9 cellular contexts compared by ENCODE assay signal in the genomic region with DNA sequence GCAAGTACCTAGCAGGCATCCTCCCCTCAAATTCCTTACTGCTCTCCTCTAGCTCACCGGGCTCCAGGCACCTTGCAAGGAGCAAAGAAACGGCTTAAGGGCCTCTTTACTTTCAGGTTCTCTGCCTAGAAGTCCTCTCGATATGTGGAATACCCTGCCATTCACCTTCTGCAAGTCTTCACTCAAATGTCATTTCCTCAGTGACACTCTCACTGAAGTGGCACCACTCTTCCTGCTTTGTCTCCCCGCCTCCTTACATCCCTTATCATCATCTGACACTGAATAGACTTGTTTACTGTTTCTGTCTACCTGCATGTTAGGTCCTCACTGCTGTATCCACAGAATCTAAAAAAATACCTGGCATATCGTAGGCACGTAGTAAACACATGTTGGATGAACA. TPM values are rescaled to one million over a fixed set of nuclear protein-coding genes. Genes with fewer than 3 reads are reported as not detected.
DNase-seq lines count a peak whose midpoint lies in the region; ATAC-seq, FAIRE-seq and TF ChIP-seq lines count a peak whose summit lies in the region.
"Had no signal": no experiment of that assay in that cellular context is flagged by ENCODE, and none has a peak within 500 bp of the region (broad histone marks: within the 10 kb centered on the region; RNA-seq: fewer than 3 reads in every experiment).

No MANE protein-coding gene starts in this region.

- peak overlapping the region; percentile 90 for H3K4me3 Mint-ChIP-seq in activated CD4-positive, alpha-beta T cell treated with anti-CD3 and anti-CD28 coated beads for 36 hours

- H3K27ac ChIP-seq in kidney (ENCODE audit: low read depth in 2 of 2, low read length in 2 of 2) (no peak overlapping the region), testis (peak overlapping the region in 1 of 2 donors; percentile 31)

- H3K27me3 ChIP-seq in testis = no peaks in the 10 kb centered on the region

- H3K9me3 ChIP-seq in kidney (ENCODE audit: control insufficient read depth in 1 of 2, low read length in 2 of 2) (no peaks in the 10 kb centered on the region), testis (no peaks in the 10 kb centered on the region)

- DNase-seq in activated CD4-positive, alpha-beta T cell treated with anti-CD3 and anti-CD28 coated beads for 36 hours = no peak
- DNase-seq in activated CD4-positive, alpha-beta T cell treated with anti-CD3 and anti-CD28 coated beads for 4 hours = no peak
- no peak for DNase-seq in activated naive CD4-positive, alpha-beta T cell treated with anti-CD3 and anti-CD28 coated beads, Interleukin-2, amount 50 U/mL, for 72 hours (ENCODE audit: low spot score in 2 of 2)
- no peak for DNase-seq in kidney
- DNase-seq in testis = no peak
- DNase-seq in occipital lobe (lab: John Stamatoyannopoulos, UW) = no peak
- no peak for DNase-seq in activated CD8-positive, alpha-beta memory T cell treated with anti-CD3 and anti-CD28 coated beads, Interleukin-2, amount 50 U/mL, for 4 hours
- DNase-seq in activated CD4-positive, alpha-beta T cell treated with anti-CD3 and anti-CD28 coated beads, Interleukin-2, amount 50 U/mL, for 1 hour = no peak

- H3K4me1 Mint-ChIP-seq in activated CD4-positive, alpha-beta T cell treated with anti-CD3 and anti-CD28 coated beads for 36 hours = peaks cover 38% of the 10 kb centered on the region

- TF ChIP-seq CTCF in kidney (IDR thresholded peaks at IDR 0.05; ENCODE audit: borderline replicate concordance, extremely low read depth, insufficient read depth) = no peak
- no peak for TF ChIP-seq CTCF in testis (IDR thresholded peaks at IDR 0.05)

- no peaks in the 10 kb centered on the region for H3K27me3 Mint-ChIP-seq in activated CD4-positive, alpha-beta T cell treated with anti-CD3 and anti-CD28 coated beads for 36 hours

- no peak for ATAC-seq in activated CD4-positive, alpha-beta T cell treated with anti-CD3 and anti-CD28 coated beads for 36 hours
- ATAC-seq in activated naive CD4-positive, alpha-beta T cell treated with anti-CD3 and anti-CD28 coated beads, Interleukin-2, amount 50 U/mL, for 72 hours = no peak

- peak overlapping the region; percentile 92 for H3K27ac Mint-ChIP-seq in activated CD4-positive, alpha-beta T cell treated with anti-CD3 and anti-CD28 coated beads for 36 hours
- peak overlapping the region; percentile 93 to 94 for H3K27ac Mint-ChIP-seq in activated naive CD4-positive, alpha-beta T cell treated with anti-CD3 and anti-CD28 coated beads, Interleukin-2, amount 50 U/mL, for 72 hours

- H3K36me3 ChIP-seq in kidney (ENCODE audit: control insufficient read depth in 1 of 2, insufficient read depth in 2 of 2, low read length in 2 of 2) = peaks cover 7 to 10% of the 10 kb centered on the region in 2 donors
- H3K36me3 ChIP-seq in testis (ENCODE audit: low read depth, missing control alignments) = no peaks in the 10 kb centered on the region

- peaks cover 39% of the 10 kb centered on the region for H3K36me3 Mint-ChIP-seq in activated CD4-positive, alpha-beta T cell treated with anti-CD3 and anti-CD28 coated beads for 36 hours (ENCODE audit: low read depth)
- H3K36me3 Mint-ChIP-seq in activated naive CD4-positive, alpha-beta T cell treated with anti-CD3 and anti-CD28 coated beads, Interleukin-2, amount 50 U/mL, for 72 hours = peaks cover 13 to 22% of the 10 kb centered on the region in 2 donors

- no peak for FAIRE-seq in kidney (lab: Jason Lieb, UNC)
- FAIRE-seq: colon had no signal

- TF ChIP-seq POLR2A in testis (IDR thresholded peaks at IDR 0.05) = no peak

- H3K9me3 Mint-ChIP-seq in activated CD4-positive, alpha-beta T cell treated with anti-CD3 and anti-CD28 coated beads for 36 hours (ENCODE audit: low read depth) = no peaks in the 10 kb centered on the region
- no peaks in the 10 kb centered on the region for H3K9me3 Mint-ChIP-seq in activated naive CD4-positive, alpha-beta T cell treated with anti-CD3 and anti-CD28 coated beads, Interleukin-2, amount 50 U/mL, for 72 hours

- H3K4me3 ChIP-seq in kidney (ENCODE audit: low read length in 2 of 2) = peak overlapping the region; percentile 98 to 99
- H3K4me3 ChIP-seq in testis = peak overlapping the region; percentile 67 to 92

- WGBS in testis, 2 donors = 27 to 30% methylated on average over 6 of the region's 6 CpGs

- intact Hi-C loops in activated CD4-positive, alpha-beta T cell treated with anti-CD3 and anti-CD28 coated beads for 36 hours (cut with DNase I, micrococcal nuclease) = loop anchor here (1.0 to 2.0 kb wide), 4 partner anchors 23 to 503 kb away; partner anchors contain the start of genes CENPT (in 1 of the 2), RANBP10 (in 1 of the 2), SLC7A6 (in 1 of the 2) and TSNAXIP1 (in 1 of the 2)
- intact Hi-C loops in kidney (cut with DNase I) (loop anchor here (10.0 kb wide), 1 partner anchor 45 kb away; the partner anchor contains the start of gene SLC7A6), testis (cut with DNase I; ENCODE audit: low total_unique reads) (loop anchor here (5.0 kb wide), 1 partner anchor 47 kb away; the partner anchor contains the start of gene SLC7A6)

- H3K9ac ChIP-seq in kidney (ENCODE audit: low read length in 2 of 2) = peak overlapping the region; percentile 68 to 94

- POLR2A ChIA-PET in activated CD4-positive, alpha-beta T cell treated with anti-CD3 and anti-CD28 coated beads for 36 hours (lab: Charles Lee) = no interaction called here

- CTCF ChIA-PET in activated CD4-positive, alpha-beta T cell treated with anti-CD3 and anti-CD28 coated beads for 36 hours (lab: Charles Lee) = interaction anchor here (0.6 kb wide), 1 partner anchor 21 kb away, joined by 3 read pairs; no protein-coding TSS in a partner anchor

- H3K4me1 ChIP-seq in kidney (ENCODE audit: control insufficient read depth in 1 of 2, insufficient read depth in 1 of 2, low read depth in 1 of 2, low read length in 2 of 2) = peaks cover 7 to 13% of the 10 kb centered on the region in 2 donors
- H3K4me1 ChIP-seq in testis = peaks cover 7% of the 10 kb centered on the region

RNA-seq across cellular contexts. Expression of gene SLC7A6OS, which starts 0.9 kb away (rescaled TPM):
- total RNA-seq in activated CD4-positive, alpha-beta T cell treated with anti-CD3 and anti-CD28 coated beads for 36 hours = 10 to 100 TPM; 17.4 to 21.7 TPM
- total RNA-seq in activated naive CD4-positive, alpha-beta T cell treated with anti-CD3 and anti-CD28 coated beads, Interleukin-2, amount 50 U/mL, for 72 hours = 10 to 100 TPM; 21.4 to 29.6 TPM
- total RNA-seq in kidney (20.3 TPM), testis (10 to 100 TPM; 24.3 to 25.8 TPM), occipital lobe (12.8 TPM)
- polyA plus RNA-seq in kidney (ENCODE audit: insufficient read depth, low read depth, low replicate concordance) (9.2 TPM), testis (ENCODE audit: insufficient read depth, low read depth, low replicate concordance) (14.7 TPM)

RNA-seq across cellular contexts. Expression of gene PRMT7, which starts 1.0 kb away (rescaled TPM):
- total RNA-seq in activated CD4-positive, alpha-beta T cell treated with anti-CD3 and anti-CD28 coated beads for 36 hours = 10 to 100 TPM; 62.7 to 70.7 TPM
- 10 to 100 TPM; 33.7 to 80.2 TPM for total RNA-seq in activated naive CD4-positive, alpha-beta T cell treated with anti-CD3 and anti-CD28 coated beads, Interleukin-2, amount 50 U/mL, for 72 hours
- total RNA-seq in kidney (33.7 TPM), testis (100 to 1,000 TPM in 1 of 2 donors, 10 to 100 TPM in 1; 99.3 to 111 TPM), occipital lobe (44.0 TPM)
- polyA plus RNA-seq in kidney (ENCODE audit: insufficient read depth, low read depth, low replicate concordance) (20.4 TPM), testis (ENCODE audit: insufficient read depth, low read depth, low replicate concordance) (47.9 TPM)

RNA-seq across cellular contexts. Expression of gene SLC7A6, which starts 45.5 kb away (rescaled TPM):
- total RNA-seq in activated CD4-positive, alpha-beta T cell treated with anti-CD3 and anti-CD28 coated beads for 36 hours = 10 to 100 TPM; 55.7 to 58.7 TPM
- total RNA-seq in activated naive CD4-positive, alpha-beta T cell treated with anti-CD3 and anti-CD28 coated beads, Interleukin-2, amount 50 U/mL, for 72 hours = 10 to 100 TPM; 69.0 to 97.7 TPM
- total RNA-seq in kidney (24.0 TPM), testis (10 to 100 TPM; 42.2 to 48.6 TPM), occipital lobe (20.1 TPM)
- polyA plus RNA-seq in kidney (ENCODE audit: insufficient read depth, low read depth, low replicate concordance) (5.0 TPM), testis (ENCODE audit: insufficient read depth, low read depth, low replicate concordance) (28.6 TPM)
